ENCODE assay signal across 1 cellular context in the genomic region with DNA sequence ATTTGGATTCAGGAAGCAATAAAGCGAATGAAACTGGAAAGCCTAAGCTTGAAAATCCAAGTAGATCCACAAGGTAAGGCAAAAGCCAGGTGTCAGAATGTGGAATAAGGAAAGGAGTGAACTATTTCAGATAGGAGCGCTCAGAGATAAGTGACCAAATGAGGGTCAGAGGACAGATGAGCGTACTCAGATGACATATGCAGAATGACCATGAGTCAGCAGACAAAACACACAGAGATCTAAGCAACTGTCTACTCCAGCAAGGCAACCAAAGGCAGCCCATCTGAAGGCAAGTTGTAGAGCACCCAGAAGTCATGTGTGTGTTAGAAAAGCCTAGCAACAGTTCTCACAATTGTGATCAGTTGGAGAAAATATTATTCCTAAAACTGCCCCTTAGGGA.
TF ChIP-seq lines count a peak whose summit lies in the region.

No MANE protein-coding gene starts in this region.

TF ChIP-seq in HepG2, 621 proteins besides CTCF, POLR2A, EP300 and RAD21 (continued from another document):
- TF ChIP-seq, protein P1, sequence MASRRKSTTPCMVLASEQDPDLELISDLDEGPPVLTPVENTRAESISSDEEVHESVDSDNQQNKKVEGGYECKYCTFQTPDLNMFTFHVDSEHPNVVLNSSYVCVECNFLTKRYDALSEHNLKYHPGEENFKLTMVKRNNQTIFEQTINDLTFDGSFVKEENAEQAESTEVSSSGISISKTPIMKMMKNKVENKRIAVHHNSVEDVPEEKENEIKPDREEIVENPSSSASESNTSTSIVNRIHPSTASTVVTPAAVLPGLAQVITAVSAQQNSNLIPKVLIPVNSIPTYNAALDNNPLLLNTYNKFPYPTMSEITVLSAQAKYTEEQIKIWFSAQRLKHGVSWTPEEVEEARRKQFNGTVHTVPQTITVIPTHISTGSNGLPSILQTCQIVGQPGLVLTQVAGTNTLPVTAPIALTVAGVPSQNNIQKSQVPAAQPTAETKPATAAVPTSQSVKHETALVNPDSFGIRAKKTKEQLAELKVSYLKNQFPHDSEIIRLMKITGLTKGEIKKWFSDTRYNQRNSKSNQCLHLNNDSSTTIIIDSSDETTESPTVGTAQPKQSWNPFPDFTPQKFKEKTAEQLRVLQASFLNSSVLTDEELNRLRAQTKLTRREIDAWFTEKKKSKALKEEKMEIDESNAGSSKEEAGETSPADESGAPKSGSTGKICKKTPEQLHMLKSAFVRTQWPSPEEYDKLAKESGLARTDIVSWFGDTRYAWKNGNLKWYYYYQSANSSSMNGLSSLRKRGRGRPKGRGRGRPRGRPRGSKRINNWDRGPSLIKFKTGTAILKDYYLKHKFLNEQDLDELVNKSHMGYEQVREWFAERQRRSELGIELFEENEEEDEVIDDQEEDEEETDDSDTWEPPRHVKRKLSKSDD (CRISPR knock-in tag; IDR thresholded peaks at IDR 0.05; ENCODE audit: low read depth): no peak
- TF ChIP-seq FOSL2 (CRISPR knock-in tag; IDR thresholded peaks at IDR 0.05) (peak; percentile 53), JDP2 (CRISPR knock-in tag; IDR thresholded peaks at IDR 0.05; ENCODE audit: borderline replicate concordance) (no peak), DNMT1 (CRISPR knock-in tag; IDR thresholded peaks at IDR 0.05) (no peak), GABPB1 (CRISPR knock-in tag; IDR thresholded peaks at IDR 0.05) (no peak), ZNF335 (CRISPR knock-in tag; IDR thresholded peaks at IDR 0.05) (no peak), JUN (CRISPR knock-in tag; IDR thresholded peaks at IDR 0.05) (no peak), FOSL1 (CRISPR knock-in tag; IDR thresholded peaks at IDR 0.05; ENCODE audit: borderline replicate concordance) (no peak), HOXA3 (CRISPR knock-in tag; IDR thresholded peaks at IDR 0.05) (no peak), ZNF644 (CRISPR knock-in tag; IDR thresholded peaks at IDR 0.05; ENCODE audit: low read depth) (no peak), TGIF2 (CRISPR knock-in tag; IDR thresholded peaks at IDR 0.05) (no peak), ZBTB21 (CRISPR knock-in tag; IDR thresholded peaks at IDR 0.05) (no peak), ZNF282 (IDR thresholded peaks at IDR 0.05; ENCODE audit: partially characterized antibody) (no peak), NFRKB (IDR thresholded peaks at IDR 0.05) (no peak), ZNF550 (CRISPR knock-in tag; IDR thresholded peaks at IDR 0.05; ENCODE audit: borderline replicate concordance) (no peak), ZNF292 (CRISPR knock-in tag; IDR thresholded peaks at IDR 0.05; ENCODE audit: borderline replicate concordance, low read depth) (no peak), RORA (CRISPR knock-in tag; IDR thresholded peaks at IDR 0.05) (no peak), SALL2 (CRISPR knock-in tag; IDR thresholded peaks at IDR 0.05) (no peak), CHCHD3 (CRISPR knock-in tag; IDR thresholded peaks at IDR 0.05) (no peak), NFE2 (CRISPR knock-in tag; IDR thresholded peaks at IDR 0.05) (peak; percentile 59; the same call in 1 of the 2 replicates), ZNF24 (IDR thresholded peaks at IDR 0.05) (no peak), ZNF850 (CRISPR knock-in tag; conservative IDR thresholded peaks at IDR 0.05) (no peak), ISX (CRISPR knock-in tag; conservative IDR thresholded peaks at IDR 0.05) (no peak), ZNF510 (CRISPR knock-in tag; IDR thresholded peaks at IDR 0.05; ENCODE audit: low read depth) (no peak), KLF12 (CRISPR knock-in tag; IDR thresholded peaks at IDR 0.05; ENCODE audit: borderline replicate concordance) (no peak), MAFG (CRISPR knock-in tag; IDR thresholded peaks at IDR 0.05) (peak; percentile 82), ZNF570 (CRISPR knock-in tag; IDR thresholded peaks at IDR 0.05; ENCODE audit: borderline replicate concordance) (no peak), ZNF773 (CRISPR knock-in tag; IDR thresholded peaks at IDR 0.05; ENCODE audit: borderline replicate concordance) (no peak), ZNF432 (CRISPR knock-in tag; IDR thresholded peaks at IDR 0.05; ENCODE audit: borderline replicate concordance) (no peak), ZNF205 (CRISPR knock-in tag; IDR thresholded peaks at IDR 0.05) (no peak), ZNF232 (CRISPR knock-in tag; IDR thresholded peaks at IDR 0.05; ENCODE audit: borderline replicate concordance) (no peak), ZNF180 (CRISPR knock-in tag; IDR thresholded peaks at IDR 0.05; ENCODE audit: borderline replicate concordance, low read depth) (no peak), ZNF780A (CRISPR knock-in tag; IDR thresholded peaks at IDR 0.05) (no peak), ZSCAN29 (CRISPR knock-in tag; conservative IDR thresholded peaks at IDR 0.05) (no peak), ZFP62 (CRISPR knock-in tag; IDR thresholded peaks at IDR 0.05) (no peak), ZNF589 (CRISPR knock-in tag; conservative IDR thresholded peaks at IDR 0.05) (no peak), MAFK (conservative IDR thresholded peaks at IDR 0.05 in 1 of 2, IDR thresholded peaks at IDR 0.05 in 1 of 2; ENCODE audit: low read length in 2 of 2) (peak; percentile 62 to 76), NFIB (CRISPR knock-in tag; IDR thresholded peaks at IDR 0.05; ENCODE audit: borderline replicate concordance) (no peak), ATF7 (IDR thresholded peaks at IDR 0.05) (no peak), ATF7 (CRISPR knock-in tag; IDR thresholded peaks at IDR 0.05) (no peak), NFE2L2 (IDR thresholded peaks at IDR 0.05; ENCODE audit: low read length) (peak; percentile 53; the same call in 1 of the 2 replicates), ZFAT (CRISPR knock-in tag; conservative IDR thresholded peaks at IDR 0.05) (no peak), ZNF670 (CRISPR knock-in tag; IDR thresholded peaks at IDR 0.05; ENCODE audit: borderline replicate concordance) (no peak)
- TF ChIP-seq, protein P2, sequence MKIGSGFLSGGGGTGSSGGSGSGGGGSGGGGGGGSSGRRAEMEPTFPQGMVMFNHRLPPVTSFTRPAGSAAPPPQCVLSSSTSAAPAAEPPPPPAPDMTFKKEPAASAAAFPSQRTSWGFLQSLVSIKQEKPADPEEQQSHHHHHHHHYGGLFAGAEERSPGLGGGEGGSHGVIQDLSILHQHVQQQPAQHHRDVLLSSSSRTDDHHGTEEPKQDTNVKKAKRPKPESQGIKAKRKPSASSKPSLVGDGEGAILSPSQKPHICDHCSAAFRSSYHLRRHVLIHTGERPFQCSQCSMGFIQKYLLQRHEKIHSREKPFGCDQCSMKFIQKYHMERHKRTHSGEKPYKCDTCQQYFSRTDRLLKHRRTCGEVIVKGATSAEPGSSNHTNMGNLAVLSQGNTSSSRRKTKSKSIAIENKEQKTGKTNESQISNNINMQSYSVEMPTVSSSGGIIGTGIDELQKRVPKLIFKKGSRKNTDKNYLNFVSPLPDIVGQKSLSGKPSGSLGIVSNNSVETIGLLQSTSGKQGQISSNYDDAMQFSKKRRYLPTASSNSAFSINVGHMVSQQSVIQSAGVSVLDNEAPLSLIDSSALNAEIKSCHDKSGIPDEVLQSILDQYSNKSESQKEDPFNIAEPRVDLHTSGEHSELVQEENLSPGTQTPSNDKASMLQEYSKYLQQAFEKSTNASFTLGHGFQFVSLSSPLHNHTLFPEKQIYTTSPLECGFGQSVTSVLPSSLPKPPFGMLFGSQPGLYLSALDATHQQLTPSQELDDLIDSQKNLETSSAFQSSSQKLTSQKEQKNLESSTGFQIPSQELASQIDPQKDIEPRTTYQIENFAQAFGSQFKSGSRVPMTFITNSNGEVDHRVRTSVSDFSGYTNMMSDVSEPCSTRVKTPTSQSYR (CRISPR knock-in tag; IDR thresholded peaks at IDR 0.05; ENCODE audit: borderline replicate concordance): no peak
- TF ChIP-seq, protein P3, sequence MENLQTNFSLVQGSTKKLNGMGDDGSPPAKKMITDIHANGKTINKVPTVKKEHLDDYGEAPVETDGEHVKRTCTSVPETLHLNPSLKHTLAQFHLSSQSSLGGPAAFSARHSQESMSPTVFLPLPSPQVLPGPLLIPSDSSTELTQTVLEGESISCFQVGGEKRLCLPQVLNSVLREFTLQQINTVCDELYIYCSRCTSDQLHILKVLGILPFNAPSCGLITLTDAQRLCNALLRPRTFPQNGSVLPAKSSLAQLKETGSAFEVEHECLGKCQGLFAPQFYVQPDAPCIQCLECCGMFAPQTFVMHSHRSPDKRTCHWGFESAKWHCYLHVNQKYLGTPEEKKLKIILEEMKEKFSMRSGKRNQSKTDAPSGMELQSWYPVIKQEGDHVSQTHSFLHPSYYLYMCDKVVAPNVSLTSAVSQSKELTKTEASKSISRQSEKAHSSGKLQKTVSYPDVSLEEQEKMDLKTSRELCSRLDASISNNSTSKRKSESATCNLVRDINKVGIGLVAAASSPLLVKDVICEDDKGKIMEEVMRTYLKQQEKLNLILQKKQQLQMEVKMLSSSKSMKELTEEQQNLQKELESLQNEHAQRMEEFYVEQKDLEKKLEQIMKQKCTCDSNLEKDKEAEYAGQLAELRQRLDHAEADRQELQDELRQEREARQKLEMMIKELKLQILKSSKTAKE (CRISPR knock-in tag; IDR thresholded peaks at IDR 0.05; ENCODE audit: borderline replicate concordance): no peak
- TF ChIP-seq, protein P4, sequence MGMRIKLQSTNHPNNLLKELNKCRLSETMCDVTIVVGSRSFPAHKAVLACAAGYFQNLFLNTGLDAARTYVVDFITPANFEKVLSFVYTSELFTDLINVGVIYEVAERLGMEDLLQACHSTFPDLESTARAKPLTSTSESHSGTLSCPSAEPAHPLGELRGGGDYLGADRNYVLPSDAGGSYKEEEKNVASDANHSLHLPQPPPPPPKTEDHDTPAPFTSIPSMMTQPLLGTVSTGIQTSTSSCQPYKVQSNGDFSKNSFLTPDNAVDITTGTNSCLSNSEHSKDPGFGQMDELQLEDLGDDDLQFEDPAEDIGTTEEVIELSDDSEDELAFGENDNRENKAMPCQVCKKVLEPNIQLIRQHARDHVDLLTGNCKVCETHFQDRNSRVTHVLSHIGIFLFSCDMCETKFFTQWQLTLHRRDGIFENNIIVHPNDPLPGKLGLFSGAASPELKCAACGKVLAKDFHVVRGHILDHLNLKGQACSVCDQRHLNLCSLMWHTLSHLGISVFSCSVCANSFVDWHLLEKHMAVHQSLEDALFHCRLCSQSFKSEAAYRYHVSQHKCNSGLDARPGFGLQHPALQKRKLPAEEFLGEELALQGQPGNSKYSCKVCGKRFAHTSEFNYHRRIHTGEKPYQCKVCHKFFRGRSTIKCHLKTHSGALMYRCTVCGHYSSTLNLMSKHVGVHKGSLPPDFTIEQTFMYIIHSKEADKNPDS (CRISPR knock-in tag; IDR thresholded peaks at IDR 0.05): no peak
- TF ChIP-seq, protein P5, sequence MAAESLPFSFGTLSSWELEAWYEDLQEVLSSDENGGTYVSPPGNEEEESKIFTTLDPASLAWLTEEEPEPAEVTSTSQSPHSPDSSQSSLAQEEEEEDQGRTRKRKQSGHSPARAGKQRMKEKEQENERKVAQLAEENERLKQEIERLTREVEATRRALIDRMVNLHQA (CRISPR knock-in tag; IDR thresholded peaks at IDR 0.05): no peak
- TF ChIP-seq, protein P6, sequence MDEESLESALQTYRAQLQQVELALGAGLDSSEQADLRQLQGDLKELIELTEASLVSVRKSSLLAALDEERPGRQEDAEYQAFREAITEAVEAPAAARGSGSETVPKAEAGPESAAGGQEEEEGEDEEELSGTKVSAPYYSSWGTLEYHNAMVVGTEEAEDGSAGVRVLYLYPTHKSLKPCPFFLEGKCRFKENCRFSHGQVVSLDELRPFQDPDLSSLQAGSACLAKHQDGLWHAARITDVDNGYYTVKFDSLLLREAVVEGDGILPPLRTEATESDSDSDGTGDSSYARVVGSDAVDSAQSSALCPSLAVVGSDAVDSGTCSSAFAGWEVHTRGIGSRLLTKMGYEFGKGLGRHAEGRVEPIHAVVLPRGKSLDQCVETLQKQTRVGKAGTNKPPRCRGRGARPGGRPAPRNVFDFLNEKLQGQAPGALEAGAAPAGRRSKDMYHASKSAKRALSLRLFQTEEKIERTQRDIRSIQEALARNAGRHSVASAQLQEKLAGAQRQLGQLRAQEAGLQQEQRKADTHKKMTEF (CRISPR knock-in tag; IDR thresholded peaks at IDR 0.05): no peak
- TF ChIP-seq, protein P7, sequence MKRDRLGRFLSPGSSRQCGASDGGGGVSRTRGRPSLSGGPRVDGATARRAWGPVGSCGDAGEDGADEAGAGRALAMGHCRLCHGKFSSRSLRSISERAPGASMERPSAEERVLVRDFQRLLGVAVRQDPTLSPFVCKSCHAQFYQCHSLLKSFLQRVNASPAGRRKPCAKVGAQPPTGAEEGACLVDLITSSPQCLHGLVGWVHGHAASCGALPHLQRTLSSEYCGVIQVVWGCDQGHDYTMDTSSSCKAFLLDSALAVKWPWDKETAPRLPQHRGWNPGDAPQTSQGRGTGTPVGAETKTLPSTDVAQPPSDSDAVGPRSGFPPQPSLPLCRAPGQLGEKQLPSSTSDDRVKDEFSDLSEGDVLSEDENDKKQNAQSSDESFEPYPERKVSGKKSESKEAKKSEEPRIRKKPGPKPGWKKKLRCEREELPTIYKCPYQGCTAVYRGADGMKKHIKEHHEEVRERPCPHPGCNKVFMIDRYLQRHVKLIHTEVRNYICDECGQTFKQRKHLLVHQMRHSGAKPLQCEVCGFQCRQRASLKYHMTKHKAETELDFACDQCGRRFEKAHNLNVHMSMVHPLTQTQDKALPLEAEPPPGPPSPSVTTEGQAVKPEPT (CRISPR knock-in tag; IDR thresholded peaks at IDR 0.05; ENCODE audit: low read depth): no peak
- TF ChIP-seq, protein P8, sequence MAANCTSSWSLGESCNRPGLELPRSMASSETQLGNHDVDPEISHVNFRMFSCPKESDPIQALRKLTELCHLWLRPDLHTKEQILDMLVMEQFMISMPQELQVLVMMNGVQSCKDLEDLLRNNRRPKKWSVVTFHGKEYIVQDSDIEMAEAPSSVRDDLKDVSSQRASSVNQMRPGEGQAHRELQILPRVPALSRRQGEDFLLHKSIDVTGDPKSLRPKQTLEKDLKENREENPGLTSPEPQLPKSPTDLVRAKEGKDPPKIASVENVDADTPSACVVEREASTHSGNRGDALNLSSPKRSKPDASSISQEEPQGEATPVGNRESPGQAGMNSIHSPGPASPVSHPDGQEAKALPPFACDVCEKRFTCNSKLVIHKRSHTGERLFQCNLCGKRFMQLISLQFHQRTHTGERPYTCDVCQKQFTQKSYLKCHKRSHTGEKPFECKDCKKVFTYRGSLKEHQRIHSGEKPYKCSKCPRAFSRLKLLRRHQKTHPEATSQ (CRISPR knock-in tag; IDR thresholded peaks at IDR 0.05; ENCODE audit: borderline replicate concordance): no peak
- TF ChIP-seq, protein P9, sequence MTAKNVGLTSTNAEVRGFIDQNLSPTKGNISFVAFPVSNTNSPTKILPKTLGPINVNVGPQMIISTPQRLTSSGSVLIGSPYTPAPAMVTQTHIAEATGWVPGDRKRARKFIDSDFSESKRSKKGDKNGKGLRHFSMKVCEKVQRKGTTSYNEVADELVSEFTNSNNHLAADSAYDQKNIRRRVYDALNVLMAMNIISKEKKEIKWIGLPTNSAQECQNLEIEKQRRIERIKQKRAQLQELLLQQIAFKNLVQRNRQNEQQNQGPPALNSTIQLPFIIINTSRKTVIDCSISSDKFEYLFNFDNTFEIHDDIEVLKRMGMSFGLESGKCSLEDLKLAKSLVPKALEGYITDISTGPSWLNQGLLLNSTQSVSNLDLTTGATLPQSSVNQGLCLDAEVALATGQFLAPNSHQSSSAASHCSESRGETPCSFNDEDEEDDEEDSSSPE (CRISPR knock-in tag; IDR thresholded peaks at IDR 0.05): no peak
